Comparison of ENCODE assay signal across 1 cellular context in the genomic region with DNA sequence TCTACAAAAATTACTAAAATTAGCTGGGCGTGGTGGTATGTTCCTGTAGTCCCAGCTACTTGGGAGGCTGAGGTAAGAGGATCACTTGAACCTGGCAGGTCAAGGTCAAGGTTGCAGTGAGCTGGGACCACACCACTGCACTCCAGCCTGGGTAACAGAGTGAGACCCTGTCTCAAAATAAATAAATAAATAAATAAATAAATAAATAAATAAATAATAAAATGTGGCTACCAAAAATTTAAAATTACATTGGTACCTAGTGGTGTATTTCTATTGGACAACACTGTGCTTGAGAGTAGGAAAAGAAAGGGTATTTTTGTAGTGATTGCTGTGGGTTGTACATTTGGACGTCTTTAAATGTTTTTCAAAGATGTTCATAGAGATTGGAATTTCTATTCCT.
A peak's percentile ranks its signal among the peaks of the same experiment; 100 is the strongest.
TF ChIP-seq lines count a peak whose summit lies in the region.

No MANE protein-coding gene starts in this region.

TF ChIP-seq in HEK293, 187 proteins besides CTCF, POLR2A, EP300 and RAD21 (continued from another document):
- TF ChIP-seq ZBTB11 (tag by site-specific recombination; conservative IDR thresholded peaks at IDR 0.05; ENCODE audit: low read depth), result peak; percentile 72
- 0 out of 2 replicates have a peak, but pooled peaks have one; percentile 23 for TF ChIP-seq ZXDB (tag by site-specific recombination; IDR thresholded peaks at IDR 0.05)
- peak; percentile 87 for TF ChIP-seq ZNF394 (tag by site-specific recombination; IDR thresholded peaks at IDR 0.05; ENCODE audit: borderline replicate concordance)
- peak; percentile 78 for TF ChIP-seq ZNF426 (tag by site-specific recombination; IDR thresholded peaks at IDR 0.05)
- TF ChIP-seq ZBTB8A (tag by site-specific recombination; IDR thresholded peaks at IDR 0.05), result peak; percentile 64; the same call in 1 of the 2 replicates
- TF ChIP-seq ZNF140 (tag by site-specific recombination; IDR thresholded peaks at IDR 0.05), result peak; percentile 46; the same call in 1 of the 2 replicates
- peak; percentile 46; the same call in 1 of the 2 replicates for TF ChIP-seq ZNF560 (tag by site-specific recombination; IDR thresholded peaks at IDR 0.05; ENCODE audit: borderline replicate concordance)
